12 cellular contexts compared by ENCODE assay signal in the genomic region with DNA sequence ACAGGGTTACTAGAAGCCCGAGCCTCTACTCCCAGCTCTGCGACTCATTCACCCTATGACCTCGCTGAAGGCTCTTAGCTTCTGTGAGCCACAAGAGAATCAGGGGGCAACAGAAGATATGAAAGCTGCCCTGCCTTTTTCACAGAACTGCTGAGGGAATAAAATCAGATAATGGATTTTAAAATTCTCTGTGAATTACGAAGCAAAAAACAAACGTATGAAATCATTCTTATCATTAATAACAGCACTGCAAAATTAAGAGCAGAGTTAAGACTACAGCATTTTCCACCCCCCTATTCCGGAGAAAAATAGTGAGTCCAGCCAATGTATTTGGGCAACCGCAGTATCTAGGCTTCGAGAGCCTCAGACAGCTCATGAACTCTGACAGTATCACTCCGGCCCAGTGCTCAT. TPM values are rescaled to one million over a fixed set of nuclear protein-coding genes. Genes with fewer than 3 reads are reported as not detected.
DNase-seq lines count a peak whose midpoint lies in the region; ATAC-seq and TF ChIP-seq lines count a peak whose summit lies in the region.
"Had no signal": no experiment of that assay in that cellular context is flagged by ENCODE, and none has a peak within 500 bp of the region (broad histone marks: within the 10 kb centered on the region; RNA-seq: fewer than 3 reads in every experiment).

No MANE protein-coding gene starts in this region.

- no peak overlapping the region for H3K4me2 ChIP-seq in mesenchymal stem cell (ENCODE audit: low read length, poor library complexity, severe bottlenecking)
- no peak overlapping the region for H3K4me2 ChIP-seq in PC-9

- peak overlapping the region in 1 of 2 experiments; percentile 40 for H3K4ac ChIP-seq in mesenchymal stem cell (ENCODE audit: low read depth in 1 of 2, low read length in 2 of 2)

- WGBS in mesenchymal stem cell = 61% methylated on average over 8 of the region's 9 CpGs
- 42 to 71% methylated on average over 7 to 9 of the region's 9 CpGs for WGBS in transverse colon (ENCODE audit: low coverage in 1 of 2), 2 donors

- no peak overlapping the region for H3K14ac ChIP-seq in mesenchymal stem cell (ENCODE audit: low read length in 2 of 2)

- H2BK120ac ChIP-seq in mesenchymal stem cell (ENCODE audit: low read depth, low read length) = no peak overlapping the region

- DNase-seq in RWPE1 (ENCODE audit: low spot score) (no peak), chondrocyte (ENCODE audit: low spot score) (no peak), mesenchymal stem cell (peak; percentile 40), transverse colon (no peak), PC-9 (no peak)
- no peak for DNase-seq in stimulated activated CD4-positive, alpha-beta T cell treated with anti-CD3 and anti-CD28 coated beads, Interleukin-1b, Interleukin-23, amount 100 ng/mL, for 48 hours
- no peak for DNase-seq in activated CD4-positive, CD25-positive, alpha-beta regulatory T cell treated with anti-CD3 and anti-CD28 coated beads, Interleukin-2, amount 50 U/mL, for 72 hours
- DNase-seq: activated naive CD4-positive, alpha-beta T cell treated with Interleukin-2 at 50 U/mL for 16 hours; effector memory CD4-positive, alpha-beta T cell; NCI-H1048; NCI-H748 treated with DMSO at 0.1 percent for 48 hours had no signal

- H3K27ac ChIP-seq in RWPE1 (peak overlapping the region; percentile 68), mesenchymal stem cell (ENCODE audit: low read length, poor library complexity, severe bottlenecking) (no peak overlapping the region), transverse colon (peak overlapping the region; percentile 63 to 77 (median 68)), PC-9 (no peak overlapping the region)

- H2AFZ ChIP-seq in mesenchymal stem cell (ENCODE audit: low read depth, low read length) (no peak overlapping the region), PC-9 (no peak overlapping the region)

- H2BK15ac ChIP-seq in mesenchymal stem cell (ENCODE audit: low read depth, poor library complexity, severe bottlenecking) = no peak overlapping the region

- no peaks in the 10 kb centered on the region for H3K9me3 ChIP-seq in mesenchymal stem cell (ENCODE audit: control insufficient read depth, low read length)
- H3K9me3 ChIP-seq in transverse colon = no peaks in the 10 kb centered on the region
- H3K9me3 ChIP-seq in PC-9 (ENCODE audit: insufficient read depth, low read depth) = no peaks in the 10 kb centered on the region

- CTCF ChIA-PET in RWPE1 (lab: Yijun Ruan, JAX) = interaction anchor here (0.6 kb wide), 1 partner anchor 32 kb away, joined by 3 read pairs; no protein-coding TSS in a partner anchor
- CTCF ChIA-PET in PC-9 (lab: Charles Lee) = no interaction called here

- peak overlapping the region; percentile 100 for H3K27ac Mint-ChIP-seq in chondrocyte (ENCODE audit: unreplicated experiment)

- no peaks in the 10 kb centered on the region for H3K9me3 Mint-ChIP-seq in chondrocyte (ENCODE audit: low read depth)

- no peak for TF ChIP-seq CTCF in RWPE1 (conservative IDR thresholded peaks at IDR 0.05; ENCODE audit: low read depth)
- no peak for TF ChIP-seq CTCF in chondrocyte (IDR thresholded peaks at IDR 0.05)
- TF ChIP-seq CTCF in transverse colon (IDR thresholded peaks at IDR 0.05) = no peak
- no peak for TF ChIP-seq CTCF in PC-9 (conservative IDR thresholded peaks at IDR 0.05)

- H4K91ac ChIP-seq in mesenchymal stem cell (ENCODE audit: low read length) = no peak overlapping the region

- peak overlapping the region; percentile 57 for H3K4me3 Mint-ChIP-seq in chondrocyte (ENCODE audit: unreplicated experiment)

- H3K79me1 ChIP-seq in mesenchymal stem cell (replicated peaks; ENCODE audit: low read length, poor library complexity, severe bottlenecking) = peaks cover 4% of the 10 kb centered on the region

- no peaks in the 10 kb centered on the region for H3K36me3 Mint-ChIP-seq in chondrocyte (ENCODE audit: low read depth)

- TF ChIP-seq EP300 in transverse colon (IDR thresholded peaks at IDR 0.05; ENCODE audit: low read depth) = no peak

- no peaks in the 10 kb centered on the region for H3K36me3 ChIP-seq in mesenchymal stem cell (ENCODE audit: control insufficient read depth in 1 of 2, insufficient read depth in 2 of 2, low read depth in 1 of 2, low read length in 2 of 2)
- H3K36me3 ChIP-seq in transverse colon = no peaks in the 10 kb centered on the region
- H3K36me3 ChIP-seq in PC-9 (ENCODE audit: low read depth) = no peaks in the 10 kb centered on the region

- peaks cover 36% of the 10 kb centered on the region for H3K4me1 ChIP-seq in mesenchymal stem cell (ENCODE audit: control insufficient read depth, insufficient read depth, low read depth, low read length)
- peaks cover 8 to 85% (median 21%) of the 10 kb centered on the region in 4 donors for H3K4me1 ChIP-seq in transverse colon
- H3K4me1 ChIP-seq in PC-9 (replicated peaks; ENCODE audit: insufficient read depth) = peaks cover 26% of the 10 kb centered on the region

- POLR2A ChIA-PET in RWPE1 (lab: Yijun Ruan, JAX; ENCODE audit: low non-redundant PET) = no interaction called here
- POLR2A ChIA-PET in PC-9 (lab: Charles Lee; ENCODE audit: unreplicated experiment) = no interaction called here

- ATAC-seq in GM18520 (IDR thresholded peaks at IDR 0.05; ENCODE audit: unreplicated experiment) = no peak

- H2BK12ac ChIP-seq in mesenchymal stem cell (ENCODE audit: low read length in 2 of 2) = no peak overlapping the region

- H2AK5ac ChIP-seq in mesenchymal stem cell (ENCODE audit: low read length, severe bottlenecking) = no peak overlapping the region

- H3F3A ChIP-seq in PC-9 (ENCODE audit: insufficient read depth, low read depth) = peaks cover 32% of the 10 kb centered on the region; the same call in 1 of the 2 replicates

- H3K4me3 ChIP-seq in mesenchymal stem cell (ENCODE audit: insufficient read depth in 1 of 2, low read depth in 1 of 2, low read length in 2 of 2) (peak overlapping the region in 1 of 2 experiments; percentile 71), transverse colon (no peak overlapping the region), PC-9 (no peak overlapping the region)

- in situ Hi-C loops in transverse colon (cut with MboI; ENCODE audit: low pct_ligation_motif_present in 1 of 4, low pct_unique_long_range_greater_than_20kb in 1 of 4, low sequenced_read_pairs in 3 of 4) = no loop called here

- H3K23ac ChIP-seq in mesenchymal stem cell (ENCODE audit: low read length in 2 of 2) = no peak overlapping the region

- H2BK5ac ChIP-seq in mesenchymal stem cell (ENCODE audit: low read depth, low read length, poor library complexity, severe bottlenecking) = no peak overlapping the region

- no peak overlapping the region for H4K8ac ChIP-seq in mesenchymal stem cell (ENCODE audit: low read length)

- intact Hi-C loops in transverse colon (cut with DNase I; ENCODE audit: low total_unique reads) (no loop called here), PC-9 (cut with micrococcal nuclease; ENCODE audit: unreplicated experiment) (no loop called here)

- H3K9me2 ChIP-seq in PC-9 (ENCODE audit: insufficient read depth) = no peaks in the 10 kb centered on the region

- H4K20me1 ChIP-seq in PC-9 (ENCODE audit: insufficient read depth) = peaks cover 93% of the 10 kb centered on the region

- H3K79me2 ChIP-seq in PC-9 (ENCODE audit: low read depth) = peaks cover 99% of the 10 kb centered on the region

- H3K27me3 Mint-ChIP-seq in chondrocyte (ENCODE audit: low read depth) = no peaks in the 10 kb centered on the region

- peak overlapping the region; percentile 76 for H3K9ac ChIP-seq in mesenchymal stem cell (ENCODE audit: low read length)

- H3K27me3 ChIP-seq in mesenchymal stem cell (ENCODE audit: control insufficient read depth in 1 of 2, insufficient read depth in 1 of 2, low read length in 2 of 2) = no peaks in the 10 kb centered on the region
- no peaks in the 10 kb centered on the region for H3K27me3 ChIP-seq in transverse colon
- no peaks in the 10 kb centered on the region for H3K27me3 ChIP-seq in PC-9 (ENCODE audit: insufficient read depth, low read depth)

- no peak for TF ChIP-seq POLR2A in transverse colon (IDR thresholded peaks at IDR 0.05)

- H3K4me1 Mint-ChIP-seq in chondrocyte (ENCODE audit: low read depth) = peaks cover 95% of the 10 kb centered on the region

- no TSS peak for BruUV-seq in PC-9 (replicated peaks; lab: Mats Ljungman, UMichigan)

- H3K18ac ChIP-seq in mesenchymal stem cell (ENCODE audit: low read depth in 1 of 2, low read length in 2 of 2) = no peak overlapping the region

RNA-seq across cellular contexts. Expression of gene AFAP1, which starts 33.5 kb away (rescaled TPM):
- total RNA-seq in chondrocyte (107 to 119 TPM (median 118 TPM) in 3 replicates), transverse colon (10 to 100 TPM; 25.1 to 56.9 (median 26.4) TPM), PC-9 (2021) (69.6 and 84.1 TPM in 2 replicates)
- polyA plus RNA-seq in mesenchymal stem cell (2013, experiment 1 of 2) = 19.0 TPM
- polyA plus RNA-seq in mesenchymal stem cell (2013, experiment 2 of 2) = 19.1 TPM

Comparison
In these comparisons a context has a peak if more than half of its experiments do, and no peak if none do; other contexts are left out.
1. H3K27ac ChIP-seq: peak in RWPE1 (single experiment) and transverse colon (4 of 4); none in mesenchymal stem cell (single experiment) and PC-9 (single experiment).